ENCODE assay signal across 16 cellular contexts in genomic region chr2:18752022-18752493, GRCh38.
DNase-seq lines count a peak whose midpoint lies in the region; ATAC-seq and TF ChIP-seq lines count a peak whose summit lies in the region.
"Had no signal": no experiment of that assay in that cellular context is flagged by ENCODE, and none has a peak within 500 bp of the region (broad histone marks: within the 10 kb centered on the region; RNA-seq: fewer than 3 reads in every experiment).

No MANE protein-coding gene starts in this region.

- no peak overlapping the region for H3K4me3 ChIP-seq in fibroblast of lung (replicated peaks in 1 of 4; ENCODE audit: control extremely low read depth in 1 of 4, insufficient read depth in 1 of 4, low read depth in 3 of 4, low read length in 4 of 4)
- H3K4me3 ChIP-seq: esophagus squamous epithelium had no signal

- no peak for ATAC-seq in activated CD8-positive, alpha-beta T cell treated with anti-CD3 and anti-CD28 coated beads, Interleukin-2, amount 10 ng/mL, durations not matched to agents 7 days and 5 days
- ATAC-seq: left colon had no signal

- peak overlapping the region; percentile 37 for H2AFZ ChIP-seq in fibroblast of lung (ENCODE audit: low read length)

- H3K27ac ChIP-seq in fibroblast of lung (ENCODE audit: insufficient read depth, low read length): no peak overlapping the region
- H3K27ac ChIP-seq: brain microvascular endothelial cell, esophagus squamous epithelium had no signal

- TF ChIP-seq CTCF in fibroblast of lung (conservative IDR thresholded peaks at IDR 0.05 in 1 of 2, IDR thresholded peaks at IDR 0.05 in 1 of 2; ENCODE audit: low read depth in 1 of 2, low read length in 2 of 2) (no peak), nephron progenitor cell (IDR thresholded peaks at IDR 0.05) (no peak)

- H3K36me3 ChIP-seq in fibroblast of lung (ENCODE audit: control insufficient read depth, insufficient read depth, low read length): no peaks in the 10 kb centered on the region
- H3K36me3 ChIP-seq: brain microvascular endothelial cell, esophagus squamous epithelium had no signal

- H3K27me3 Mint-ChIP-seq in nephron progenitor cell (ENCODE audit: low read depth, poor library complexity): peaks cover 6% of the 10 kb centered on the region
- no peaks in the 10 kb centered on the region for H3K27me3 Mint-ChIP-seq in activated CD8-positive, alpha-beta T cell treated with anti-CD3 and anti-CD28 coated beads, Interleukin-2, amount 10 ng/mL, durations not matched to agents 7 days and 5 days (ENCODE audit: low read depth)
- H3K27me3 Mint-ChIP-seq: activated naive CD4-positive, alpha-beta T cell treated with anti-CD3 and anti-CD28 coated beads, Interleukin-2, amount 10 ng/mL, durations not matched to agents 7 days and 5 days had no signal

- H3K9ac ChIP-seq in fibroblast of lung (ENCODE audit: insufficient read depth, low read length): no peak overlapping the region

- H3K27ac Mint-ChIP-seq in nephron progenitor cell: peak overlapping the region; percentile 95
- no peak overlapping the region for H3K27ac Mint-ChIP-seq in activated CD8-positive, alpha-beta T cell treated with anti-CD3 and anti-CD28 coated beads, Interleukin-2, amount 10 ng/mL, durations not matched to agents 7 days and 5 days
- H3K27ac Mint-ChIP-seq: activated naive CD4-positive, alpha-beta T cell treated with anti-CD3 and anti-CD28 coated beads, Interleukin-2, amount 10 ng/mL, durations not matched to agents 7 days and 5 days had no signal

- peak; percentile 33 for DNase-seq in COLO668 (lab: John Stamatoyannopoulos, UW; ENCODE audit: unreplicated experiment)
- DNase-seq in HEK293T (ENCODE audit: extremely low spot score): no peak
- DNase-seq in fibroblast of lung (ENCODE audit: low read depth in 2 of 2): peak in 1 of 2 donors; percentile 77
- peak; percentile 33 for DNase-seq in nephron progenitor cell
- no peak for DNase-seq in stimulated activated CD4-positive, alpha-beta T cell treated with anti-CD3 and anti-CD28 coated beads, Interleukin-2, amount 100 ng/mL, for 24 hours
- DNase-seq in activated CD8-positive, alpha-beta T cell treated with anti-CD3 and anti-CD28 coated beads, Interleukin-2, amount 10 ng/mL, durations not matched to agents 7 days and 5 days: no peak
- no peak for DNase-seq in NCI-H345 treated with DMSO at 0.1 percent for 48 hours (lab: John Stamatoyannopoulos, UW; ENCODE audit: unreplicated experiment)
- DNase-seq: activated CD4-positive, alpha-beta T cell treated with anti-CD3 and anti-CD28 coated beads, Interleukin-2, amount 50 U/mL, for 1 hour; activated naive CD4-positive, alpha-beta T cell treated with anti-CD3 and anti-CD28 coated beads, Interleukin-2, amount 10 ng/mL, durations not matched to agents 7 days and 5 days; activated T-cell treated with anti-CD3 and anti-CD28 coated beads for 4 hours; brain microvascular endothelial cell; esophagus squamous epithelium; left colon; NCI-H446; posterior cingulate gyrus; substantia nigra had no signal

- CTCF ChIA-PET in HEK293T (lab: Yijun Ruan, JAX): interaction anchor here (1.5 kb wide), 1 partner anchor 12 kb away, joined by 3 read pairs; no protein-coding TSS in a partner anchor
- CTCF ChIA-PET in activated CD8-positive, alpha-beta T cell treated with anti-CD3 and anti-CD28 coated beads, Interleukin-2, amount 10 ng/mL, durations not matched to agents 7 days and 5 days (lab: Charles Lee): interaction anchor here (1.1 kb wide), 1 partner anchor 213 kb away, joined by 3 read pairs; no protein-coding TSS in a partner anchor

- no peaks in the 10 kb centered on the region for H3K4me1 ChIP-seq in fibroblast of lung (ENCODE audit: control insufficient read depth, extremely low read depth, insufficient read depth, low read length)
- H3K4me1 ChIP-seq: esophagus squamous epithelium had no signal

- peak overlapping the region; percentile 61 for H3K4me3 Mint-ChIP-seq in nephron progenitor cell
- no peak overlapping the region for H3K4me3 Mint-ChIP-seq in activated CD8-positive, alpha-beta T cell treated with anti-CD3 and anti-CD28 coated beads, Interleukin-2, amount 10 ng/mL, durations not matched to agents 7 days and 5 days
- H3K4me3 Mint-ChIP-seq: activated naive CD4-positive, alpha-beta T cell treated with anti-CD3 and anti-CD28 coated beads, Interleukin-2, amount 10 ng/mL, durations not matched to agents 7 days and 5 days had no signal

- no peaks in the 10 kb centered on the region for H3K79me2 ChIP-seq in fibroblast of lung (ENCODE audit: control insufficient read depth, insufficient read depth, low read length)

- POLR2A ChIA-PET in HEK293T (lab: Yijun Ruan, JAX): no interaction called here
- POLR2A ChIA-PET in activated CD8-positive, alpha-beta T cell treated with anti-CD3 and anti-CD28 coated beads, Interleukin-2, amount 10 ng/mL, durations not matched to agents 7 days and 5 days (lab: Charles Lee): no interaction called here

- no peaks in the 10 kb centered on the region for H3K27me3 ChIP-seq in fibroblast of lung (ENCODE audit: control insufficient read depth, insufficient read depth, low read length)
- H3K27me3 ChIP-seq: brain microvascular endothelial cell, esophagus squamous epithelium had no signal

- peaks cover 60% of the 10 kb centered on the region for H3K4me1 Mint-ChIP-seq in nephron progenitor cell
- H3K4me1 Mint-ChIP-seq in activated CD8-positive, alpha-beta T cell treated with anti-CD3 and anti-CD28 coated beads, Interleukin-2, amount 10 ng/mL, durations not matched to agents 7 days and 5 days (ENCODE audit: low read depth): no peaks in the 10 kb centered on the region
- H3K4me1 Mint-ChIP-seq: activated naive CD4-positive, alpha-beta T cell treated with anti-CD3 and anti-CD28 coated beads, Interleukin-2, amount 10 ng/mL, durations not matched to agents 7 days and 5 days had no signal

- H3K4me2 ChIP-seq in fibroblast of lung (ENCODE audit: extremely low read depth, insufficient read depth, low read length): no peak overlapping the region

- H3K36me3 Mint-ChIP-seq in nephron progenitor cell (ENCODE audit: low read depth): peaks cover 4% of the 10 kb centered on the region
- no peaks in the 10 kb centered on the region for H3K36me3 Mint-ChIP-seq in activated CD8-positive, alpha-beta T cell treated with anti-CD3 and anti-CD28 coated beads, Interleukin-2, amount 10 ng/mL, durations not matched to agents 7 days and 5 days (ENCODE audit: low read depth)
- H3K36me3 Mint-ChIP-seq: activated naive CD4-positive, alpha-beta T cell treated with anti-CD3 and anti-CD28 coated beads, Interleukin-2, amount 10 ng/mL, durations not matched to agents 7 days and 5 days had no signal

- H4K20me1 ChIP-seq in fibroblast of lung (ENCODE audit: control insufficient read depth, extremely low read depth, insufficient read depth, low read length): no peaks in the 10 kb centered on the region

- peaks cover 13% of the 10 kb centered on the region for H3K9me3 Mint-ChIP-seq in nephron progenitor cell
- H3K9me3 Mint-ChIP-seq in activated CD8-positive, alpha-beta T cell treated with anti-CD3 and anti-CD28 coated beads, Interleukin-2, amount 10 ng/mL, durations not matched to agents 7 days and 5 days (ENCODE audit: insufficient read depth): no peaks in the 10 kb centered on the region
- H3K9me3 Mint-ChIP-seq: activated naive CD4-positive, alpha-beta T cell treated with anti-CD3 and anti-CD28 coated beads, Interleukin-2, amount 10 ng/mL, durations not matched to agents 7 days and 5 days had no signal

- no peaks in the 10 kb centered on the region for H3K9me3 ChIP-seq in fibroblast of lung (ENCODE audit: control insufficient read depth, insufficient read depth, low read depth, low read length)
- H3K9me3 ChIP-seq: esophagus squamous epithelium had no signal

TF ChIP-seq in HEK293T, 16 proteins besides CTCF, POLR2A, EP300 and RAD21:
- TF ChIP-seq CTBP1 (IDR thresholded peaks at IDR 0.05; ENCODE audit: borderline replicate concordance) (peak; percentile 47; the same call in 1 of the 2 replicates), PKNOX1 (IDR thresholded peaks at IDR 0.05) (peak; percentile 71), ZNF384 (IDR thresholded peaks at IDR 0.05) (no peak)

Comparison
In these comparisons a context has a peak if more than half of its experiments do, and no peak if none do; other contexts are left out.
1. DNase-seq: peak in COLO668 (single experiment) and nephron progenitor cell (single experiment); none in HEK293T (single experiment), stimulated activated CD4-positive, alpha-beta T cell treated with anti-CD3 and anti-CD28 coated beads, Interleukin-2, amount 100 ng/mL, for 24 hours (0 of 2), activated CD8-positive, alpha-beta T cell treated with anti-CD3 and anti-CD28 coated beads, Interleukin-2, amount 10 ng/mL, durations not matched to agents 7 days and 5 days (single experiment) and NCI-H345 treated with DMSO at 0.1 percent for 48 hours (single experiment).